ENCODE assay signal across 9 cellular contexts in the genomic region with DNA sequence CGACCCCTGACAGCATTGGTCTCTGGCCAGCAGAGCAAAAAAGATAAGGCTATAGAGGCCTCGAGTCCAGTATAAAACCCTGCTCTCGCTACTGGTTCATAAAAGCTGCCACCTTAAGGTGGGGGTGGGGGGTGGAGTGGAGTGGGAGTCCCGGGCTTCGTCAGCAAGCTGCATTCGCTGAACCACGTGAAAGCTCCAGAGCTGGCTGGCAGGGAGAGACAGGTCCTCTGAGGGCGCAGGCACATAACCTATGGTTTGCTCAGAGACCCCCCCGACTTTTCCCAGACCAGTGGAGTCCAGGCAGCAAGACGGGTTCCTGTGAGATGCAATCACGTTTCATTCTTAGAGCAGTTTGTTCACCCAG. TPM values are rescaled to one million over a fixed set of nuclear protein-coding genes. Genes with fewer than 3 reads are reported as not detected.
DNase-seq lines count a peak whose midpoint lies in the region; ATAC-seq, FAIRE-seq and TF ChIP-seq lines count a peak whose summit lies in the region.
"Had no signal": no experiment of that assay in that cellular context is flagged by ENCODE, and none has a peak within 500 bp of the region (broad histone marks: within the 10 kb centered on the region; RNA-seq: fewer than 3 reads in every experiment).

No MANE protein-coding gene starts in this region.

- no peaks in the 10 kb centered on the region for H3K36me3 ChIP-seq in A673 (ENCODE audit: insufficient read depth, low read length, poor library complexity, severe bottlenecking)
- H3K36me3 ChIP-seq in GM23338 (ENCODE audit: insufficient read depth) = no peaks in the 10 kb centered on the region
- no peaks in the 10 kb centered on the region for H3K36me3 ChIP-seq in astrocyte (ENCODE audit: insufficient read depth, low read length)
- H3K36me3 ChIP-seq in naive thymus-derived CD4-positive, alpha-beta T cell (ENCODE audit: control insufficient read depth in 2 of 3, insufficient read depth in 3 of 3, low read length in 3 of 3) = peaks cover 0 to 5% (median 0%) of the 10 kb centered on the region in 3 experiments
- H3K36me3 ChIP-seq in uterus = no peaks in the 10 kb centered on the region

- H3K9ac ChIP-seq in astrocyte (ENCODE audit: low read length) = no peak overlapping the region

- no peak for FAIRE-seq in astrocyte (lab: Jason Lieb, UNC)
- FAIRE-seq: G401.6 had no signal

- no peak for TF ChIP-seq POLR2A in uterus (IDR thresholded peaks at IDR 0.05)

- peak overlapping the region; percentile 73 for H3K4me3 ChIP-seq in A673 (ENCODE audit: low read depth, low read length, poor library complexity, severe bottlenecking)
- H3K4me3 ChIP-seq in GM23338 = peak overlapping the region; percentile 87
- H3K4me3 ChIP-seq in astrocyte (ENCODE audit: insufficient read depth, low read depth, low read length) = peak overlapping the region; percentile 93
- no peak overlapping the region for H3K4me3 ChIP-seq in naive thymus-derived CD4-positive, alpha-beta T cell (ENCODE audit: low read length)
- no peak overlapping the region for H3K4me3 ChIP-seq in uterus

- DNase-seq in A673 (ENCODE audit: low spot score) (peak; percentile 73), GM23338 (ENCODE audit: low spot score) (no peak), astrocyte (ENCODE audit: low read depth) (no peak), SW 1271 (lab: John Stamatoyannopoulos, UW) (no peak), uterus (no peak), midbrain (lab: John Stamatoyannopoulos, UW) (no peak)
- no peak for DNase-seq in naive thymus-derived CD4-positive, alpha-beta T cell

- no TSS peak for BruUV-seq in A673 (replicated peaks; lab: Mats Ljungman, UMichigan)

- no peaks in the 10 kb centered on the region for H3K9me2 ChIP-seq in GM23338 (ENCODE audit: insufficient read depth)

- H3K4me3 Mint-ChIP-seq in GM23338 = peak overlapping the region; percentile 74
- H3K4me3 Mint-ChIP-seq in astrocyte (ENCODE audit: unreplicated experiment) = peak overlapping the region; percentile 70
- peak overlapping the region in 8 of 10 donors; percentile 21 to 98 (median 68) for H3K4me3 Mint-ChIP-seq in naive thymus-derived CD4-positive, alpha-beta T cell

- H3K79me2 ChIP-seq in GM23338 (replicated peaks; ENCODE audit: insufficient read depth) (peaks cover 10% of the 10 kb centered on the region; the same call in 1 of the 2 replicates), astrocyte (ENCODE audit: insufficient read depth, low read length) (peaks cover 15% of the 10 kb centered on the region)

- H3K27ac Mint-ChIP-seq in GM23338 (no peak overlapping the region), astrocyte (ENCODE audit: unreplicated experiment) (no peak overlapping the region)
- H3K27ac Mint-ChIP-seq in naive thymus-derived CD4-positive, alpha-beta T cell = no peak overlapping the region

- H3K9me3 ChIP-seq in A673 (ENCODE audit: low read depth, low read length, poor library complexity, severe bottlenecking) = no peaks in the 10 kb centered on the region
- H3K9me3 ChIP-seq in astrocyte (ENCODE audit: insufficient read depth, low read depth, low read length) = no peaks in the 10 kb centered on the region
- no peaks in the 10 kb centered on the region for H3K9me3 ChIP-seq in naive thymus-derived CD4-positive, alpha-beta T cell (ENCODE audit: control insufficient read depth in 2 of 3, low read length in 3 of 3)
- H3K9me3 ChIP-seq in uterus = no peaks in the 10 kb centered on the region

- H3K4me1 ChIP-seq in A673 (ENCODE audit: insufficient read depth, low read length, poor library complexity, severe bottlenecking) (peaks cover 69% of the 10 kb centered on the region), GM23338 (ENCODE audit: insufficient read depth) (peaks cover 37% of the 10 kb centered on the region), astrocyte (ENCODE audit: insufficient read depth, low read length) (peaks cover 51% of the 10 kb centered on the region), uterus (peaks cover 0 to 16% of the 10 kb centered on the region in 2 donors)
- H3K4me1 ChIP-seq in naive thymus-derived CD4-positive, alpha-beta T cell (ENCODE audit: control insufficient read depth in 2 of 2, insufficient read depth in 2 of 2, low read length in 2 of 2) = peaks cover 18 to 36% of the 10 kb centered on the region in 2 donors

- H3K4me1 Mint-ChIP-seq in GM23338 (peaks cover 39% of the 10 kb centered on the region), astrocyte (ENCODE audit: low read depth, unreplicated experiment) (peaks cover 16% of the 10 kb centered on the region)
- H3K4me1 Mint-ChIP-seq in naive thymus-derived CD4-positive, alpha-beta T cell = peaks cover 21 to 58% (median 35%) of the 10 kb centered on the region in 7 donors

- 0 out of 2 replicates have a peak overlapping the region, but pooled peaks have one; percentile 23 for H2AFZ ChIP-seq in GM23338
- H2AFZ ChIP-seq in astrocyte (ENCODE audit: low read depth, low read length) = no peak overlapping the region

- peaks cover 21% of the 10 kb centered on the region; the same call in 1 of the 2 replicates for H3F3A ChIP-seq in GM23338 (replicated peaks; ENCODE audit: low read depth)

- peaks cover 2% of the 10 kb centered on the region; the same call in 1 of the 3 replicates for H3K9me3 Mint-ChIP-seq in GM23338
- no peaks in the 10 kb centered on the region for H3K9me3 Mint-ChIP-seq in astrocyte (ENCODE audit: unreplicated experiment)
- H3K9me3 Mint-ChIP-seq in naive thymus-derived CD4-positive, alpha-beta T cell = no peaks in the 10 kb centered on the region

- TF ChIP-seq CTCF in A673 (conservative IDR thresholded peaks at IDR 0.05; ENCODE audit: low read depth, low read length) = no peak
- no peak for TF ChIP-seq CTCF in GM23338 (conservative IDR thresholded peaks at IDR 0.05; ENCODE audit: low read depth in 2 of 2)
- TF ChIP-seq CTCF in astrocyte (IDR thresholded peaks at IDR 0.05; ENCODE audit: insufficient read depth, low read depth, low read length) = no peak
- TF ChIP-seq CTCF in uterus (IDR thresholded peaks at IDR 0.05) = no peak

- no peaks in the 10 kb centered on the region for H3K36me3 Mint-ChIP-seq in GM23338 (ENCODE audit: low read depth)
- peaks cover 5% of the 10 kb centered on the region for H3K36me3 Mint-ChIP-seq in astrocyte (ENCODE audit: low read depth, unreplicated experiment)
- peaks cover 0 to 2% (median 0%) of the 10 kb centered on the region in 5 donors for H3K36me3 Mint-ChIP-seq in naive thymus-derived CD4-positive, alpha-beta T cell

- H3K27me3 Mint-ChIP-seq in GM23338 (ENCODE audit: insufficient read depth, low read depth, poor library complexity) (peaks cover 73% of the 10 kb centered on the region), astrocyte (ENCODE audit: low read depth, unreplicated experiment) (peaks cover 27% of the 10 kb centered on the region)
- H3K27me3 Mint-ChIP-seq in naive thymus-derived CD4-positive, alpha-beta T cell = peaks cover 28 to 47% (median 32%) of the 10 kb centered on the region in 5 donors

- peak overlapping the region; percentile 98 for H3K27ac ChIP-seq in A673 (ENCODE audit: low read depth, low read length, poor library complexity, severe bottlenecking)
- no peak overlapping the region for H3K27ac ChIP-seq in GM23338 (ENCODE audit: low read depth)
- no peak overlapping the region for H3K27ac ChIP-seq in astrocyte (ENCODE audit: low read depth, low read length)
- H3K27ac ChIP-seq in naive thymus-derived CD4-positive, alpha-beta T cell (ENCODE audit: low read depth, low read length) = no peak overlapping the region
- H3K27ac ChIP-seq in uterus = no peak overlapping the region

- intact Hi-C loops in A673 (cut with micrococcal nuclease; ENCODE audit: unreplicated experiment) (loop anchor here (5.0 kb wide), 1 partner anchor 66 kb away; the partner anchor contains the start of gene LZTS2), uterus (cut with DNase I; ENCODE audit: low total_unique reads) (no loop called here)
- intact Hi-C loops in naive thymus-derived CD4-positive, alpha-beta T cell (cut with micrococcal nuclease) = loop anchor here in 1 of 2 donors (5.0 kb wide), 2 partner anchors 1789 to 1854 kb away; partner anchors contain the start of genes BORCS7 and CNNM2

- H3K4me2 ChIP-seq in GM23338 = peak overlapping the region; percentile 93
- H3K4me2 ChIP-seq in astrocyte (ENCODE audit: low read length) = peak overlapping the region; percentile 95

- CTCF ChIA-PET in A673 (lab: Charles Lee) = interaction anchor here (1.0 to 3.0 kb wide), 2 partner anchors 12 to 22 kb away, joined by 3 to 16 read pairs; no protein-coding TSS in a partner anchor
- CTCF ChIA-PET in naive thymus-derived CD4-positive, alpha-beta T cell (lab: Charles Lee) = interaction anchor here (0.7 to 9.2 kb wide), 6 partner anchors 12 to 78 kb away, joined by 3 to 100 read pairs (median 4); no protein-coding TSS in a partner anchor

- H3K27me3 ChIP-seq in A673 (replicated peaks; ENCODE audit: insufficient read depth, low read depth, low read length, poor library complexity) (no peaks in the 10 kb centered on the region), GM23338 (ENCODE audit: insufficient read depth) (peaks cover 69% of the 10 kb centered on the region), astrocyte (ENCODE audit: insufficient read depth, low read length) (peaks cover 4% of the 10 kb centered on the region), uterus (no peaks in the 10 kb centered on the region)
- H3K27me3 ChIP-seq in naive thymus-derived CD4-positive, alpha-beta T cell (ENCODE audit: control insufficient read depth in 2 of 2, insufficient read depth in 2 of 2, low read length in 2 of 2) = peaks cover 12 to 26% of the 10 kb centered on the region in 2 donors

- ATAC-seq in GM23338 (no peak), GM21737 (IDR thresholded peaks at IDR 0.05; ENCODE audit: unreplicated experiment) (no peak)
- no peak for ATAC-seq in naive thymus-derived CD4-positive, alpha-beta T cell

- H4K20me1 ChIP-seq in GM23338 (replicated peaks; ENCODE audit: insufficient read depth) (peaks cover 16% of the 10 kb centered on the region), astrocyte (ENCODE audit: insufficient read depth, low read length) (no peaks in the 10 kb centered on the region)

- POLR2A ChIA-PET in A673 (lab: Charles Lee; ENCODE audit: low non-redundant PET) = interaction anchor here (0.9 kb wide), 1 partner anchor 12 kb away, joined by 5 read pairs; no protein-coding TSS in a partner anchor
- POLR2A ChIA-PET in naive thymus-derived CD4-positive, alpha-beta T cell (lab: Charles Lee) = no interaction called here

RNA-seq across cellular contexts. Expression of gene KAZALD1, which starts 1.4 kb away (rescaled TPM):
- total RNA-seq in A673 (2021) (12.5 and 19.2 TPM in 2 replicates), astrocyte (8.1 and 9.6 TPM in 2 replicates), uterus (10 to 100 TPM in 1 of 4 donors, 1 to 10 TPM in 1, under 1 TPM in 1, not detected in 1; 0.26 to 34.6 (median 6.3) TPM)
- total RNA-seq in GM23338 (2014; rRNA removed; shearing (Covaris generic)) = 1.2 and 1.3 TPM in 2 replicates
- 0.27 and 0.75 TPM in 2 replicates for polyA plus RNA-seq in GM23338 (2016; fragmentation: Nextera tagmentation; extraction: Ambion mirVana)
- total RNA-seq in naive thymus-derived CD4-positive, alpha-beta T cell = 1 to 10 TPM in 1 of 5 experiments, under 1 TPM in 2, not detected in 2; 0.22 to 1.5 (median 0.29) TPM
- not detected for polyA plus RNA-seq in naive thymus-derived CD4-positive, alpha-beta T cell

RNA-seq across cellular contexts. Expression of gene SFXN3, which starts 32.1 kb away (rescaled TPM):
- 15.5 and 16.9 TPM in 2 replicates for total RNA-seq in A673 (2021)
- 2.3 and 3.8 TPM in 2 replicates for total RNA-seq in GM23338 (2014; rRNA removed; shearing (Covaris generic))
- polyA plus RNA-seq in GM23338 (2016; fragmentation: Nextera tagmentation; extraction: Ambion mirVana) = 0.68 and 0.73 TPM in 2 replicates
- 59.2 and 68.3 TPM in 2 replicates for total RNA-seq in astrocyte
- 10 to 100 TPM; 33.7 to 90.4 (median 48.4) TPM for total RNA-seq in naive thymus-derived CD4-positive, alpha-beta T cell
- 10 to 100 TPM; 12.6 to 13.2 TPM for polyA plus RNA-seq in naive thymus-derived CD4-positive, alpha-beta T cell
- 100 to 1,000 TPM in 1 of 4 donors, 10 to 100 TPM in 3; 34.6 to 161 (median 58.1) TPM for total RNA-seq in uterus

RNA-seq across cellular contexts. Expression of gene PDZD7, which starts 32.2 kb away (rescaled TPM):
- total RNA-seq in A673 (2021) (0.26 and 0.30 TPM in 2 replicates), astrocyte (2.2 and 4.5 TPM in 2 replicates), uterus (1 to 10 TPM in 1 of 4 donors, under 1 TPM in 2, not detected in 1; under 0.01 to 1.3 (median 0.61) TPM)
- 1.7 and 2.3 TPM in 2 replicates for total RNA-seq in GM23338 (2014; rRNA removed; shearing (Covaris generic))
- polyA plus RNA-seq in GM23338 (2016; fragmentation: Nextera tagmentation; extraction: Ambion mirVana) = 1.5 and 1.7 TPM in 2 replicates
- 1 to 10 TPM in 3 of 5 experiments, under 1 TPM in 2; 0.65 to 2.8 (median 1.8) TPM for total RNA-seq in naive thymus-derived CD4-positive, alpha-beta T cell
- 1 to 10 TPM in 1 of 2 donors, under 1 TPM in 1; 0.71 to 1.1 TPM for polyA plus RNA-seq in naive thymus-derived CD4-positive, alpha-beta T cell

Comparison
In these comparisons a context has a peak if more than half of its experiments do, and no peak if none do; other contexts are left out.
1. H3K4me3 ChIP-seq: peak in A673 (single experiment), GM23338 (single experiment) and astrocyte (single experiment); none in naive thymus-derived CD4-positive, alpha-beta T cell (single experiment) and uterus (0 of 2).
2. Peak in every context shown above with its lines, with median percentiles within 50 percentile points of each other: H3K4me3 Mint-ChIP-seq.